Comparison of ENCODE assay signal across 13 cellular contexts in genomic region chr4:186676531-186677158, GRCh38. TPM values are rescaled to one million over a fixed set of nuclear protein-coding genes. Genes with fewer than 3 reads are reported as not detected.
DNase-seq lines count a peak whose midpoint lies in the region; ATAC-seq, FAIRE-seq and TF ChIP-seq lines count a peak whose summit lies in the region.
"Had no signal": no experiment of that assay in that cellular context is flagged by ENCODE, and none has a peak within 500 bp of the region (broad histone marks: within the 10 kb centered on the region; RNA-seq: fewer than 3 reads in every experiment).

No MANE protein-coding gene starts in this region.

- H2AFZ ChIP-seq in keratinocyte (ENCODE audit: control insufficient read depth, low read length): no peak overlapping the region

- H3K9me1 ChIP-seq in keratinocyte (ENCODE audit: control insufficient read depth, extremely low read depth, insufficient read depth, low read length): no peaks in the 10 kb centered on the region

- H3K4me2 ChIP-seq in keratinocyte (ENCODE audit: control insufficient read depth, extremely low read depth, insufficient read depth, low read depth, low read length): peak overlapping the region; percentile 17

- no peak overlapping the region for H3K27ac Mint-ChIP-seq in activated T-helper 17 cell treated with anti-CD3 and anti-CD28 coated beads, Interleukin-2, amount 50 U/mL, for 72 hours
- H3K27ac Mint-ChIP-seq in CD4-positive, alpha-beta memory T cell: no peak overlapping the region

- H3K27ac ChIP-seq in brain microvascular endothelial cell (peak overlapping the region; percentile 20), keratinocyte (ENCODE audit: control insufficient read depth, insufficient read depth, low read length) (peak overlapping the region; percentile 11), transverse colon (peak overlapping the region; percentile 49 to 68 (median 60))
- H3K27ac ChIP-seq in CD4-positive, alpha-beta memory T cell (ENCODE audit: low read depth, low read length): no peak overlapping the region

- H3K36me3 Mint-ChIP-seq in activated T-helper 17 cell treated with anti-CD3 and anti-CD28 coated beads, Interleukin-2, amount 50 U/mL, for 72 hours (ENCODE audit: low read depth): no peaks in the 10 kb centered on the region
- no peaks in the 10 kb centered on the region for H3K36me3 Mint-ChIP-seq in CD4-positive, alpha-beta memory T cell

- TF ChIP-seq CTCF in HFF-Myc (IDR thresholded peaks at IDR 0.05; ENCODE audit: low read depth, low read length, missing control alignments) (no peak), brain microvascular endothelial cell (IDR thresholded peaks at IDR 0.05; ENCODE audit: low read depth, low read length, missing control alignments) (no peak), keratinocyte (optimal IDR thresholded peaks at IDR 0.05 in 1 of 3, IDR thresholded peaks at IDR 0.05 in 1 of 3, conservative IDR thresholded peaks at IDR 0.05 in 1 of 3; ENCODE audit: extremely low read depth in 1 of 3, insufficient read depth in 2 of 3, low read length in 3 of 3) (no peak), transverse colon (IDR thresholded peaks at IDR 0.05) (no peak)

- peaks cover 4% of the 10 kb centered on the region for H3K36me3 ChIP-seq in brain microvascular endothelial cell (replicated peaks)
- H3K36me3 ChIP-seq in keratinocyte (ENCODE audit: control insufficient read depth in 2 of 2, extremely low read depth in 1 of 2, insufficient read depth in 2 of 2, low read length in 2 of 2): peaks cover 13 to 18% of the 10 kb centered on the region in 2 experiments
- H3K36me3 ChIP-seq in transverse colon: no peaks in the 10 kb centered on the region
- no peaks in the 10 kb centered on the region for H3K36me3 ChIP-seq in CD4-positive, alpha-beta memory T cell (ENCODE audit: insufficient read depth, low read length)

- DNase-seq in HFF-Myc (ENCODE audit: extremely low read depth, low read depth) (peak; percentile 51), brain microvascular endothelial cell (peak; percentile 72), keratinocyte (ENCODE audit: low read depth, low spot score) (peak; percentile 38), transverse colon (no peak), DMS79 treated with DMSO at 0.1 percent for 48 hours (lab: John Stamatoyannopoulos, UW) (no peak)
- no peak for DNase-seq in activated CD8-positive, alpha-beta memory T cell treated with anti-CD3 and anti-CD28 coated beads, Interleukin-2, amount 50 U/mL, for 48 hours
- DNase-seq in CD4-positive, alpha-beta memory T cell: no peak
- DNase-seq: activated naive CD4-positive, alpha-beta T cell treated with anti-CD3 and anti-CD28 coated beads, Interleukin-2, amount 50 U/mL, for 16 hours; kidney; NCI-H1417; T-helper 2 cell had no signal

- H3K4me3 Mint-ChIP-seq in activated T-helper 17 cell treated with anti-CD3 and anti-CD28 coated beads, Interleukin-2, amount 50 U/mL, for 72 hours: no peak overlapping the region
- H3K4me3 Mint-ChIP-seq in CD4-positive, alpha-beta memory T cell: no peak overlapping the region

- H3K27me3 ChIP-seq in brain microvascular endothelial cell (replicated peaks): no peaks in the 10 kb centered on the region
- H3K27me3 ChIP-seq in keratinocyte (ENCODE audit: control insufficient read depth, extremely low read depth, insufficient read depth, low read length): no peaks in the 10 kb centered on the region
- H3K27me3 ChIP-seq in transverse colon: no peaks in the 10 kb centered on the region
- no peaks in the 10 kb centered on the region for H3K27me3 ChIP-seq in CD4-positive, alpha-beta memory T cell (ENCODE audit: insufficient read depth, low read length)

- WGBS in transverse colon (ENCODE audit: low coverage in 1 of 2), 2 donors: 21% methylated on average over 1 of the region's 1 CpG; no CpG with 5 or more reads in 1 of the 2 donors

- H3K9ac ChIP-seq in keratinocyte (ENCODE audit: control insufficient read depth, extremely low read depth, insufficient read depth, low read length): no peak overlapping the region

- no peaks in the 10 kb centered on the region for H3K4me1 Mint-ChIP-seq in activated T-helper 17 cell treated with anti-CD3 and anti-CD28 coated beads, Interleukin-2, amount 50 U/mL, for 72 hours
- no peaks in the 10 kb centered on the region for H3K4me1 Mint-ChIP-seq in CD4-positive, alpha-beta memory T cell

- POLR2A ChIA-PET in CD4-positive, alpha-beta memory T cell (lab: Charles Lee; ENCODE audit: partially characterized antibody): no interaction called here

- peaks cover 96% of the 10 kb centered on the region for H3K79me2 ChIP-seq in keratinocyte (ENCODE audit: control insufficient read depth, insufficient read depth, low read length)

- TF ChIP-seq POLR2A in transverse colon (IDR thresholded peaks at IDR 0.05): no peak

- TF ChIP-seq EP300 in transverse colon (IDR thresholded peaks at IDR 0.05; ENCODE audit: low read depth): peak; percentile 34

- peaks cover 3% of the 10 kb centered on the region for H3K9me3 Mint-ChIP-seq in activated T-helper 17 cell treated with anti-CD3 and anti-CD28 coated beads, Interleukin-2, amount 50 U/mL, for 72 hours
- peaks cover 0 to 3% (median 1%) of the 10 kb centered on the region in 8 donors for H3K9me3 Mint-ChIP-seq in CD4-positive, alpha-beta memory T cell

- intact Hi-C loops in transverse colon (cut with DNase I; ENCODE audit: low total_unique reads): loop anchor here (5.0 kb wide), 1 partner anchor 46 kb away; the partner anchor contains the start of gene FAT1
- intact Hi-C loops in CD4-positive, alpha-beta memory T cell (cut with micrococcal nuclease): no loop called here

- no peaks in the 10 kb centered on the region for H3K9me3 ChIP-seq in keratinocyte (ENCODE audit: control insufficient read depth, low read depth, low read length)
- H3K9me3 ChIP-seq in transverse colon: no peaks in the 10 kb centered on the region
- H3K9me3 ChIP-seq in CD4-positive, alpha-beta memory T cell (ENCODE audit: control insufficient read depth in 1 of 2, low read length in 2 of 2): no peaks in the 10 kb centered on the region

- H3K4me3 ChIP-seq in HFF-Myc (replicated peaks; ENCODE audit: low read depth, low read length) (no peak overlapping the region), brain microvascular endothelial cell (ENCODE audit: low read depth, low read length) (no peak overlapping the region), keratinocyte (ENCODE audit: control insufficient read depth in 2 of 3, extremely low read depth in 1 of 3, insufficient read depth in 2 of 3, low read depth in 1 of 3, low read length in 3 of 3) (no peak overlapping the region), transverse colon (no peak overlapping the region)
- H3K4me3 ChIP-seq in CD4-positive, alpha-beta memory T cell (ENCODE audit: low read length in 2 of 2): no peak overlapping the region

- ATAC-seq in activated T-helper 17 cell treated with anti-CD3 and anti-CD28 coated beads, Interleukin-2, amount 50 U/mL, for 72 hours (replicated peaks): no peak

- in situ Hi-C loops in brain microvascular endothelial cell (cut with HindIII; ENCODE audit: low pct_ligation_motif_present, low sequenced_read_pairs): no loop called here
- in situ Hi-C loops in transverse colon (cut with MboI; ENCODE audit: low pct_ligation_motif_present in 1 of 4, low pct_unique_long_range_greater_than_20kb in 1 of 4, low sequenced_read_pairs in 3 of 4): no loop called here

- H3K4me1 ChIP-seq in keratinocyte (ENCODE audit: control insufficient read depth, extremely low read depth, insufficient read depth, low read length) (peaks cover 17% of the 10 kb centered on the region), transverse colon (peaks cover 3 to 22% (median 5%) of the 10 kb centered on the region in 4 donors)
- no peaks in the 10 kb centered on the region for H3K4me1 ChIP-seq in CD4-positive, alpha-beta memory T cell (ENCODE audit: insufficient read depth, low read length)

- dilution Hi-C loops in keratinocyte (cut with MboI; ENCODE audit: extremely low pct_ligation_motif_present, low sequenced_read_pairs): no loop called here

- CTCF ChIA-PET in CD4-positive, alpha-beta memory T cell (lab: Charles Lee; ENCODE audit: partially characterized antibody): no interaction called here

- peak; percentile 95 for FAIRE-seq in keratinocyte (lab: Jason Lieb, UNC)
- FAIRE-seq: GM18507 had no signal

- no peaks in the 10 kb centered on the region for H3K27me3 Mint-ChIP-seq in activated T-helper 17 cell treated with anti-CD3 and anti-CD28 coated beads, Interleukin-2, amount 50 U/mL, for 72 hours
- H3K27me3 Mint-ChIP-seq in CD4-positive, alpha-beta memory T cell: no peaks in the 10 kb centered on the region

- H4K20me1 ChIP-seq in keratinocyte (ENCODE audit: control insufficient read depth, extremely low read depth, insufficient read depth, low read length): peaks cover 27% of the 10 kb centered on the region

RNA-seq across cellular contexts. Expression of gene FAT1, which starts 47.0 kb away (rescaled TPM):
- 329 to 470 TPM (median 330 TPM) in 3 replicates for polyA plus RNA-seq in keratinocyte
- 211 TPM for polyA plus RNA-seq in keratinocyte (2011; ENCODE audit: low read depth)
- 72.0 and 90.4 TPM in 2 replicates for polyA plus RNA-seq in keratinocyte (2011; cell fraction: cytosol; rRNA removed)
- 1,599 and 1,663 TPM in 2 replicates for polyA plus RNA-seq in keratinocyte (2011; cell fraction: nucleus; rRNA removed)
- 206 and 254 TPM in 2 replicates for polyA plus RNA-seq in keratinocyte (2012; ENCODE audit: low replicate concordance)
- polyA minus RNA-seq in keratinocyte: 2,564 to 2,839 TPM (median 2,810 TPM) in 3 replicates
- 488 TPM for polyA minus RNA-seq in keratinocyte (2011; cell fraction: cytosol; rRNA and poly(A)+ RNA removed)
- 3,580 and 4,840 TPM in 2 replicates for polyA minus RNA-seq in keratinocyte (2011; cell fraction: nucleus; rRNA and poly(A)+ RNA removed)
- 100 to 1,000 TPM; 321 to 477 (median 380) TPM for total RNA-seq in transverse colon
- total RNA-seq in activated T-helper 17 cell treated with anti-CD3 and anti-CD28 coated beads, Interleukin-2, amount 50 U/mL, for 72 hours: not detected
- not detected for total RNA-seq in CD4-positive, alpha-beta memory T cell
- polyA plus RNA-seq in CD4-positive, alpha-beta memory T cell: not detected

Comparison
In these comparisons a context has a peak if more than half of its experiments do, and no peak if none do; other contexts are left out.
1. DNase-seq: peak in HFF-Myc (single experiment), brain microvascular endothelial cell (single experiment) and keratinocyte (single experiment); none in transverse colon (single experiment), activated CD8-positive, alpha-beta memory T cell treated with anti-CD3 and anti-CD28 coated beads, Interleukin-2, amount 50 U/mL, for 48 hours (single experiment), CD4-positive, alpha-beta memory T cell (0 of 5) and DMS79 treated with DMSO at 0.1 percent for 48 hours (single experiment).
2. RNA of gene FAT1, which starts 47.0 kb away (total RNA-seq): 321 to 477 TPM in transverse colon; not detected in activated T-helper 17 cell treated with anti-CD3 and anti-CD28 coated beads, Interleukin-2, amount 50 U/mL, for 72 hours and not detected in CD4-positive, alpha-beta memory T cell; every median in the first group is over 100 times any median in the second.